8 cellular contexts compared by ENCODE assay signal in the genomic region with DNA sequence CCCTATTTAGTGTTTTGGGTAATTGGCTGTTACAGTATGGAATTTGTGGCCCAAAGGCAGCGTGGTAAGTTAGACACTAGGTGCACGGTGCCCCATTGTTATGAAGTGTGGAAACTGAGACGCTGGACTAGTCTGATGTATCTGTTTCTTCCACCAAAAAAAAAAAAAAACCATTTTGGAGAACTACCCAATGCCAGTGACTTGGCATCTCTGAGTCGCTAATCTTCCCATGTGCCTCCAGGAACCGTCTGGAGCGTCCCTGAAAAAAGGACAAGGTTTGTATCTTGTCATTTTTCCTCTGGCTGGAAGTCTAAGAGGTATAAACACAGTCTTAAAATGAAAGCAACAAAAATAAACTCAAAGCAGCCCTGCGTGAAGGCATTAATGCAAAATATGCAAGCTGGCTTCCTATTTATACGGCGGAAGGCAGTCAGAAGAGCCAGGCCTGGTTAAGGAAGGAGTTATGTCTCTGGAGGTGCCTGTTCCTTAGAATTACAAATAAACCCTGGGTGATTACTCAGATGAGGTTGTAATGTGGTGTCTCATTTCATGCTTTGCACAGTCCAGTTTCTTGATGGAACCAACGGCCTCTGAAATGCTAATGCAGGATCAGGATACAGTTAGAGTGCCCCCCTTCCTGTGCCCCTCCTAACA. TPM values are rescaled to one million over a fixed set of nuclear protein-coding genes. Genes with fewer than 3 reads are reported as not detected.
DNase-seq lines count a peak whose midpoint lies in the region; ATAC-seq, FAIRE-seq and TF ChIP-seq lines count a peak whose summit lies in the region.

No MANE protein-coding gene starts in this region.

- H3K27ac ChIP-seq in SJSA1 (peak overlapping the region; percentile 91), psoas muscle (peak overlapping the region; percentile 95)

- intact Hi-C loops in Calu3 (cut with micrococcal nuclease; ENCODE audit: unreplicated experiment) (loop anchor here (2.0 kb wide), 2 partner anchors 15 to 25 kb away; no protein-coding TSS in a partner anchor), psoas muscle (cut with DNase I) (no loop called here)

- H3K4me1 Mint-ChIP-seq in Calu3 (ENCODE audit: low read depth, unreplicated experiment) = peaks cover 100% of the 10 kb centered on the region

- WGBS in psoas muscle, 3 donors = 8 to 15% (median 8%) methylated on average over 10 of the region's 10 CpGs

- H3K4me3 Mint-ChIP-seq in Calu3 (ENCODE audit: low read depth, unreplicated experiment) = peak overlapping the region; percentile 29

- H3K27me3 Mint-ChIP-seq in Calu3 (ENCODE audit: unreplicated experiment) = no peaks in the 10 kb centered on the region

- FAIRE-seq in D721Med (lab: Jason Lieb, UNC) = no peak

- H3K27ac Mint-ChIP-seq in Calu3 (ENCODE audit: unreplicated experiment) = peak overlapping the region; percentile 100

- BruUV-seq in Calu3 (replicated peaks; lab: Mats Ljungman, UMichigan) = TSS peak; percentile 16

- H3K36me3 ChIP-seq in SJSA1 = peaks cover 55% of the 10 kb centered on the region
- peaks cover 0 to 5% of the 10 kb centered on the region in 2 donors for H3K36me3 ChIP-seq in psoas muscle (ENCODE audit: insufficient read depth in 1 of 2, low read depth in 1 of 2)

- H3K9me3 Mint-ChIP-seq in Calu3 (ENCODE audit: low read depth, unreplicated experiment) = no peaks in the 10 kb centered on the region

- H3K9me3 ChIP-seq in SJSA1 (replicated peaks) = no peaks in the 10 kb centered on the region
- H3K9me3 ChIP-seq in psoas muscle = no peaks in the 10 kb centered on the region

- no peak overlapping the region for H3K4me3 ChIP-seq in SJSA1
- H3K4me3 ChIP-seq in psoas muscle = peak overlapping the region; percentile 15

- DNase-seq in Calu3 (no peak), SJSA1 (ENCODE audit: low read depth in 1 of 2, low spot score in 2 of 2) (peak; percentile 72 to 90), fibroblast of peridontal ligament (ENCODE audit: extremely low read depth) (peak; percentile 89), psoas muscle (peak in 1 of 2 donors; percentile 22), GM13977 (ENCODE audit: low spot score) (no peak), D721Med (ENCODE audit: insufficient read length, low spot score) (no peak)

- H3K4me1 ChIP-seq in SJSA1 (replicated peaks) = peaks cover 92% of the 10 kb centered on the region
- peaks cover 98% of the 10 kb centered on the region for H3K4me1 ChIP-seq in psoas muscle

- CTCF ChIA-PET in Calu3 (lab: Charles Lee) = interaction anchor here (0.7 to 2.6 kb wide), 4 partner anchors 15 to 416 kb away, joined by 3 to 10 read pairs (median 5); no protein-coding TSS in a partner anchor

- no peak for TF ChIP-seq CTCF in Calu3 (IDR thresholded peaks at IDR 0.05; ENCODE audit: unreplicated experiment)
- no peak for TF ChIP-seq CTCF in psoas muscle (IDR thresholded peaks at IDR 0.05)
- TF ChIP-seq CTCF in GM13977 (IDR thresholded peaks at IDR 0.05; ENCODE audit: extremely low read depth, insufficient read depth, missing control alignments) = no peak
- no peak for TF ChIP-seq CTCF in D721Med (IDR thresholded peaks at IDR 0.05; ENCODE audit: insufficient read depth, missing control alignments)

- H3K36me3 Mint-ChIP-seq in Calu3 (ENCODE audit: insufficient read depth, unreplicated experiment) = peaks cover 98% of the 10 kb centered on the region

- in situ Hi-C loops in GM13977 (cut with MboI; ENCODE audit: low pct_unique_long_range_greater_than_20kb, low sequenced_read_pairs, unreplicated experiment) = no loop called here

- ATAC-seq in psoas muscle (peak; percentile 32 to 65 (median 57)), GM18867 (IDR thresholded peaks at IDR 0.05; ENCODE audit: unreplicated experiment) (no peak), HG03442 (IDR thresholded peaks at IDR 0.05; ENCODE audit: unreplicated experiment) (no peak)

- H3K27me3 ChIP-seq in SJSA1 (replicated peaks) = no peaks in the 10 kb centered on the region
- H3K27me3 ChIP-seq in psoas muscle (ENCODE audit: insufficient read depth in 3 of 3, low read length in 2 of 3) = no peaks in the 10 kb centered on the region

RNA-seq across cellular contexts. Expression of gene ACTN4, which starts 20.2 kb away (rescaled TPM):
- total RNA-seq in Calu3 (2022) = 1,462 and 1,577 TPM in 2 replicates
- 193 and 399 TPM in 2 replicates for total RNA-seq in SJSA1 (2014; rRNA removed; shearing (Covaris generic))
- 100 to 1,000 TPM in 1 of 4 donors, 10 to 100 TPM in 3; 79.9 to 127 (median 89.2) TPM for total RNA-seq in psoas muscle
- 10 to 100 TPM; 38.3 to 45.2 (median 43.0) TPM for polyA plus RNA-seq in psoas muscle

RNA-seq across cellular contexts. Expression of gene EIF3K, which starts 48.7 kb away (rescaled TPM):
- total RNA-seq in Calu3 (2022) (334 and 338 TPM in 2 replicates), psoas muscle (100 to 1,000 TPM; 367 to 549 (median 436) TPM)
- 353 and 543 TPM in 2 replicates for total RNA-seq in SJSA1 (2014; rRNA removed; shearing (Covaris generic))
- 100 to 1,000 TPM; 422 to 984 (median 637) TPM for polyA plus RNA-seq in psoas muscle

RNA-seq across cellular contexts. Expression of gene MAP4K1, which starts 49.9 kb away (rescaled TPM):
- total RNA-seq in Calu3 (2022) (1.2 TPM in 1 of 2 replicates, not detected in the other), psoas muscle (1 to 10 TPM in 3 of 4 donors, under 1 TPM in 1; 0.67 to 1.4 (median 1.2) TPM)
- not detected in 2 replicates for total RNA-seq in SJSA1 (2014; rRNA removed; shearing (Covaris generic))
- polyA plus RNA-seq in psoas muscle = under 1 TPM; 0.36 to 0.68 (median 0.64) TPM

Comparison
In these comparisons a context has a peak if more than half of its experiments do, and no peak if none do; other contexts are left out.
1. DNase-seq: peak in SJSA1 (2 of 2) and fibroblast of peridontal ligament (single experiment); none in Calu3 (single experiment), GM13977 (single experiment) and D721Med (single experiment).
2. ATAC-seq: peak in psoas muscle (4 of 4); none in GM18867 (single experiment) and HG03442 (single experiment).